8 cellular contexts compared by ENCODE assay signal in genomic region chr2:135741395-135742306, GRCh38. TPM values are rescaled to one million over a fixed set of nuclear protein-coding genes. Genes with fewer than 3 reads are reported as not detected.
DNase-seq lines count a peak whose midpoint lies in the region; TF ChIP-seq lines count a peak whose summit lies in the region.

A gene with protein sequence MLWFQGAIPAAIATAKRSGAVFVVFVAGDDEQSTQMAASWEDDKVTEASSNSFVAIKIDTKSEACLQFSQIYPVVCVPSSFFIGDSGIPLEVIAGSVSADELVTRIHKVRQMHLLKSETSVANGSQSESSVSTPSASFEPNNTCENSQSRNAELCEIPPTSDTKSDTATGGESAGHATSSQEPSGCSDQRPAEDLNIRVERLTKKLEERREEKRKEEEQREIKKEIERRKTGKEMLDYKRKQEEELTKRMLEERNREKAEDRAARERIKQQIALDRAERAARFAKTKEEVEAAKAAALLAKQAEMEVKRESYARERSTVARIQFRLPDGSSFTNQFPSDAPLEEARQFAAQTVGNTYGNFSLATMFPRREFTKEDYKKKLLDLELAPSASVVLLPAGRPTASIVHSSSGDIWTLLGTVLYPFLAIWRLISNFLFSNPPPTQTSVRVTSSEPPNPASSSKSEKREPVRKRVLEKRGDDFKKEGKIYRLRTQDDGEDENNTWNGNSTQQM (plus strand): TSS chr2:135741855. CDS start chr2:135741930, 75 bp downstream.

- H3K9me3 ChIP-seq in SK-N-MC (ENCODE audit: low read depth, low read length): no peaks in the 10 kb centered on the region

- DNase-seq in GM04504 (ENCODE audit: low read depth) (peak; percentile 99), HFF-Myc (ENCODE audit: extremely low read depth, low read depth) (peak; percentile 94), NAMALWA (ENCODE audit: low spot score) (peak; percentile 99), SK-N-MC (ENCODE audit: low read depth, low spot score) (peak; percentile 76), germinal center (ENCODE audit: low spot score) (peak; percentile 95), nucleus accumbens (lab: John Stamatoyannopoulos, UW) (peak; percentile 48 to 99 (median 95))
- peak; percentile 94 for DNase-seq in activated naive CD4-positive, alpha-beta T cell treated with anti-CD3 and anti-CD28 coated beads, Interleukin-2, amount 50 U/mL, for 16 hours

- H3K4me3 ChIP-seq in HFF-Myc (replicated peaks; ENCODE audit: low read depth, low read length) (peak within 1 kb of the TSS; percentile 67), SK-N-MC (peak within 1 kb of the TSS; percentile 82)

- peak within 1 kb of the TSS; percentile 73 for H3K27ac ChIP-seq in SK-N-MC
- peak within 1 kb of the TSS; percentile 73 for H3K27ac ChIP-seq in temporal lobe (ENCODE audit: low read depth, low read length)

- peaks cover 7% of the 10 kb centered on the region for H3K36me3 ChIP-seq in SK-N-MC (ENCODE audit: insufficient read depth, low read length)

- TF ChIP-seq CTCF in HFF-Myc (IDR thresholded peaks at IDR 0.05; ENCODE audit: low read depth, low read length, missing control alignments): peak; percentile 63

- H3K9ac ChIP-seq in SK-N-MC (ENCODE audit: insufficient read length): peak within 1 kb of the TSS; percentile 91

RNA-seq across cellular contexts. Expression of the gene that starts here (rescaled TPM):
- total RNA-seq in temporal lobe: 55.1 TPM

Comparison
In these comparisons a context has a peak if more than half of its experiments do, and no peak if none do; other contexts are left out.
1. Peak in every context shown above with its lines: DNase-seq, H3K4me3 ChIP-seq and H3K27ac ChIP-seq.